Comparison of ENCODE assay signal across 25 cellular contexts in genomic region chr10:16780338-16780880, GRCh38. TPM values are rescaled to one million over a fixed set of nuclear protein-coding genes. Genes with fewer than 3 reads are reported as not detected.
DNase-seq lines count a peak whose midpoint lies in the region; ATAC-seq, FAIRE-seq and TF ChIP-seq lines count a peak whose summit lies in the region.
"Had no signal": no experiment of that assay in that cellular context is flagged by ENCODE, and none has a peak within 500 bp of the region (broad histone marks: within the 10 kb centered on the region; RNA-seq: fewer than 3 reads in every experiment).

No MANE protein-coding gene starts in this region.

- peaks cover 23 to 41% (median 33%) of the 10 kb centered on the region in 4 donors for H3K4me1 Mint-ChIP-seq in CD4-positive, alpha-beta memory T cell
- peaks cover 35% of the 10 kb centered on the region for H3K4me1 Mint-ChIP-seq in GM23338
- peaks cover 16 to 26% of the 10 kb centered on the region in 2 donors for H3K4me1 Mint-ChIP-seq in effector memory CD8-positive, alpha-beta T cell (ENCODE audit: low read depth in 2 of 2)

- ATAC-seq in GM23338 (no peak), pancreas (peak; percentile 22 to 66 (median 62))
- ATAC-seq in effector memory CD8-positive, alpha-beta T cell (replicated peaks): no peak
- ATAC-seq: PC-3, SK-N-SH treated with all-trans-retinoic acid at 6 μM for 48 hours had no signal

- no peak for TF ChIP-seq CTCF in GM23338 (conservative IDR thresholded peaks at IDR 0.05; ENCODE audit: low read depth in 2 of 2)
- TF ChIP-seq CTCF in pancreas (IDR thresholded peaks at IDR 0.05): no peak

- H3K4me3 ChIP-seq in CD4-positive, alpha-beta memory T cell (ENCODE audit: low read length in 2 of 2): no peak overlapping the region
- H3K4me3 ChIP-seq in GM23338 (no peak overlapping the region), pancreas (no peak overlapping the region)
- H3K4me3 ChIP-seq: GM12878 had no signal

- POLR2A ChIA-PET in CD4-positive, alpha-beta memory T cell (lab: Charles Lee; ENCODE audit: partially characterized antibody): interaction anchor here (1.3 kb wide), 1 partner anchor 37 kb away, joined by 4 read pairs; the partner anchor contains the start of gene RSU1

- peaks cover 4% of the 10 kb centered on the region; the same call in 1 of the 2 replicates for H3K79me2 ChIP-seq in GM23338 (replicated peaks; ENCODE audit: insufficient read depth)

- no peaks in the 10 kb centered on the region for H3K9me3 ChIP-seq in CD4-positive, alpha-beta memory T cell (ENCODE audit: control insufficient read depth in 1 of 2, low read length in 2 of 2)
- no peaks in the 10 kb centered on the region for H3K9me3 ChIP-seq in pancreas

- H3K4me3 Mint-ChIP-seq in CD4-positive, alpha-beta memory T cell: no peak overlapping the region
- H3K4me3 Mint-ChIP-seq in GM23338: no peak overlapping the region
- H3K4me3 Mint-ChIP-seq in effector memory CD8-positive, alpha-beta T cell: no peak overlapping the region

- H3K9me3 Mint-ChIP-seq in CD4-positive, alpha-beta memory T cell: no peaks in the 10 kb centered on the region
- H3K9me3 Mint-ChIP-seq in GM23338: no peaks in the 10 kb centered on the region
- no peaks in the 10 kb centered on the region for H3K9me3 Mint-ChIP-seq in effector memory CD8-positive, alpha-beta T cell

- no peak overlapping the region for H2AFZ ChIP-seq in GM23338

- peaks cover 6% of the 10 kb centered on the region for H3K36me3 ChIP-seq in CD4-positive, alpha-beta memory T cell (ENCODE audit: insufficient read depth, low read length)
- H3K36me3 ChIP-seq in GM23338 (ENCODE audit: insufficient read depth) (no peaks in the 10 kb centered on the region), pancreas (no peaks in the 10 kb centered on the region)

- 0 out of 2 replicates have a peak overlapping the region, but pooled peaks have one; percentile 68 for H3K4me2 ChIP-seq in GM23338
- H3K4me2 ChIP-seq: KMS-11 had no signal

- H3K4me1 ChIP-seq in CD4-positive, alpha-beta memory T cell (ENCODE audit: insufficient read depth, low read length): peaks cover 28% of the 10 kb centered on the region
- H3K4me1 ChIP-seq in GM23338 (ENCODE audit: insufficient read depth) (peaks cover 22% of the 10 kb centered on the region), pancreas (peaks cover 0 to 24% (median 5%) of the 10 kb centered on the region in 3 donors)

- peak overlapping the region in 5 of 7 donors; percentile 40 to 83 (median 73) for H3K27ac Mint-ChIP-seq in CD4-positive, alpha-beta memory T cell
- 0 out of 2 replicates have a peak overlapping the region, but pooled peaks have one; percentile 47 for H3K27ac Mint-ChIP-seq in GM23338
- H3K27ac Mint-ChIP-seq in effector memory CD8-positive, alpha-beta T cell: peak overlapping the region; percentile 25 to 79

- H3K27ac ChIP-seq in CD4-positive, alpha-beta memory T cell (ENCODE audit: low read depth, low read length): no peak overlapping the region
- H3K27ac ChIP-seq in GM23338 (ENCODE audit: low read depth) (no peak overlapping the region; the same call in 1 of the 2 replicates), pancreas (no peak overlapping the region)
- H3K27ac ChIP-seq: C4-2B, HL-60, KMS-11 had no signal

- H3F3A ChIP-seq in GM23338 (replicated peaks; ENCODE audit: low read depth): no peaks in the 10 kb centered on the region

- CTCF ChIA-PET in CD4-positive, alpha-beta memory T cell (lab: Charles Lee; ENCODE audit: partially characterized antibody): interaction anchor here (0.6 kb wide), 1 partner anchor 29 kb away, joined by 3 read pairs; no protein-coding TSS in a partner anchor

- H3K36me3 Mint-ChIP-seq in CD4-positive, alpha-beta memory T cell: peaks cover 4 to 13% of the 10 kb centered on the region in 2 donors
- H3K36me3 Mint-ChIP-seq in GM23338 (ENCODE audit: low read depth): no peaks in the 10 kb centered on the region
- peaks cover 8% of the 10 kb centered on the region for H3K36me3 Mint-ChIP-seq in effector memory CD8-positive, alpha-beta T cell (ENCODE audit: insufficient read depth)

- intact Hi-C loops in CD4-positive, alpha-beta memory T cell (cut with micrococcal nuclease): no loop called here
- intact Hi-C loops in pancreas (cut with DNase I): no loop called here

- DNase-seq in CD4-positive, alpha-beta memory T cell: no peak
- DNase-seq in GM23338 (ENCODE audit: low spot score): no peak
- DNase-seq in effector memory CD8-positive, alpha-beta T cell: no peak
- DNase-seq in pancreas: no peak
- no peak for DNase-seq in cerebellar nuclear complex (lab: John Stamatoyannopoulos, UW)
- DNase-seq in GF-D8 (lab: John Stamatoyannopoulos, UW): no peak
- no peak for DNase-seq in T-helper 2 cell
- no peak for DNase-seq in A172 (ENCODE audit: low spot score)
- DNase-seq: ACHN, DMS153, H7, MV-4-11, NCI-H1417, NCI-H187, NCI-H2227 treated with DMSO at 0.1 percent for 48 hours, NCI-H510A treated with DMSO at 0.1 percent for 48 hours, NCI-H774, PC-3, RPMI8226, SIG-M5 had no signal

- 52 to 56% methylated on average over 7 of the region's 7 CpGs for WGBS in pancreas, 2 donors

- no peaks in the 10 kb centered on the region for H3K27me3 ChIP-seq in CD4-positive, alpha-beta memory T cell (ENCODE audit: insufficient read depth, low read length)
- H3K27me3 ChIP-seq in GM23338 (ENCODE audit: insufficient read depth) (no peaks in the 10 kb centered on the region), pancreas (no peaks in the 10 kb centered on the region)

- FAIRE-seq in pancreas (lab: Jason Lieb, UNC): no peak
- FAIRE-seq: GM12878 had no signal

- no peaks in the 10 kb centered on the region for H3K27me3 Mint-ChIP-seq in CD4-positive, alpha-beta memory T cell
- peaks cover 3% of the 10 kb centered on the region for H3K27me3 Mint-ChIP-seq in GM23338 (ENCODE audit: insufficient read depth, low read depth, poor library complexity)
- no peaks in the 10 kb centered on the region for H3K27me3 Mint-ChIP-seq in effector memory CD8-positive, alpha-beta T cell

- no peaks in the 10 kb centered on the region for H4K20me1 ChIP-seq in GM23338 (replicated peaks; ENCODE audit: insufficient read depth)

- no peaks in the 10 kb centered on the region for H3K9me2 ChIP-seq in GM23338 (ENCODE audit: insufficient read depth)

TF ChIP-seq in GM23338, 12 proteins besides CTCF, POLR2A, EP300 and RAD21:
- TF ChIP-seq EZH2 (IDR thresholded peaks at IDR 0.05; ENCODE audit: low read depth, unreplicated experiment): no peak
- TF ChIP-seq STAT1 (IDR thresholded peaks at IDR 0.05; ENCODE audit: unreplicated experiment): no peak
- TF ChIP-seq JUNB (IDR thresholded peaks at IDR 0.05; ENCODE audit: unreplicated experiment): no peak

RNA-seq across cellular contexts. Expression of gene RSU1, which starts 36.8 kb away (rescaled TPM):
- 10 to 100 TPM; 53.6 to 54.7 TPM for total RNA-seq in CD4-positive, alpha-beta memory T cell
- 100 to 1,000 TPM; 136 to 186 TPM for polyA plus RNA-seq in CD4-positive, alpha-beta memory T cell
- 62.7 and 67.5 TPM in 2 replicates for total RNA-seq in GM23338 (2014; rRNA removed; shearing (Covaris generic))
- 81.3 and 96.2 TPM in 2 replicates for polyA plus RNA-seq in GM23338 (2016; fragmentation: Nextera tagmentation; extraction: Ambion mirVana)
- total RNA-seq in pancreas: 10 to 100 TPM; 22.8 to 42.3 (median 36.8) TPM
- polyA plus RNA-seq in pancreas: 10 to 100 TPM; 14.7 to 18.8 TPM
- 74.1 and 75.5 TPM in 2 replicates for total RNA-seq in A172 (2014; rRNA removed; shearing (Covaris generic))

Comparison
In these comparisons a context has a peak if more than half of its experiments do, and no peak if none do; other contexts are left out.
1. ATAC-seq: peak in pancreas (4 of 4); none in GM23338 (single experiment) and effector memory CD8-positive, alpha-beta T cell (single experiment).
2. Peak in every context shown above with its lines, with median percentiles within 50 percentile points of each other: H3K27ac Mint-ChIP-seq.